ENCODE assay signal across 20 cellular contexts in the genomic region with DNA sequence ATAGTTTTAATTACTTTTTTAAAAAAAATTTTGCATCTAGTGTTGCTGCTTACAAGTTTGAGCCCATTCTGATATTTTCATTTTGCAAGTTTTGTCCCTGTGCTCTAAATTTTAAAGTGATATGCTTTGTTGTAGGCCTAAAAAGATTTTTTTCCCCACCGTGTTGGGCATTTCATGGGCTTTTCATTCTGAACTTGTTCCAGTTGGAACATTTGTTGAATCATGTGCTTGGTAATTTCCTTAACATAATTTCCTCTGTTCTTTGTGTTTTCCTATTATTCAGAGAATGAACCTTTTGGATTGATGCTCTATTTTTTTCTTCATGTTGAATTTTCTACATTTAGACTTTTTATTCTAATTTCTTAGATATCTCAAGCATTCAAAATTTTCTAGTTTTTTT.
A peak's percentile ranks its signal among the peaks of the same experiment; 100 is the strongest.
DNase-seq lines count a peak whose midpoint lies in the region; ATAC-seq, FAIRE-seq and TF ChIP-seq lines count a peak whose summit lies in the region.
"Had no signal": no experiment of that assay in that cellular context is flagged by ENCODE, and none has a peak within 500 bp of the region (broad histone marks: within the 10 kb centered on the region; RNA-seq: fewer than 3 reads in every experiment).

No MANE protein-coding gene starts in this region.

- H3K27me3 ChIP-seq in left ventricle myocardium inferior (ENCODE audit: low read depth) (no peaks in the 10 kb centered on the region), right cardiac atrium (ENCODE audit: control insufficient read depth, insufficient read depth) (no peaks in the 10 kb centered on the region), subcutaneous abdominal adipose tissue (ENCODE audit: control insufficient read depth in 5 of 5, insufficient read depth in 4 of 5, low read length in 5 of 5) (no peaks in the 10 kb centered on the region)

- DNase-seq in left ventricle myocardium inferior (no peak), right cardiac atrium (no peak), head of caudate nucleus (no peak), CD14-positive monocyte (ENCODE audit: low spot score) (no peak), NCI-H2171 (lab: John Stamatoyannopoulos, UW) (no peak)
- DNase-seq: 8988T; ACHN; Calu3; CD4-positive, alpha-beta T cell; DMS 273 treated with DMSO at 0.1 percent for 48 hours; GM23248 had no signal

- peaks cover 0 to 4% (median 2%) of the 10 kb centered on the region in 7 donors for H3K9me3 Mint-ChIP-seq in CD14-positive monocyte
- H3K9me3 Mint-ChIP-seq: CD4-positive, alpha-beta T cell had no signal

- H3K27ac ChIP-seq in left ventricle myocardium inferior (replicated peaks) (peak overlapping the region; percentile 69), right cardiac atrium (ENCODE audit: low read length) (no peak overlapping the region), mesodermal cell (ENCODE audit: low read depth, low read length, severe bottlenecking) (peak overlapping the region; percentile 52), subcutaneous abdominal adipose tissue (ENCODE audit: low read depth, low read length) (peak overlapping the region; percentile 48)
- H3K27ac ChIP-seq: BLaER1 treated with 17β-estradiol and CSF1 and Interleukin-3, amounts not matched to agents 10 nM and 100 nM; GM23248; HL-60 had no signal

- peaks cover 0 to 1% (median 0%) of the 10 kb centered on the region in 3 donors for H3K27me3 Mint-ChIP-seq in CD14-positive monocyte (ENCODE audit: low read depth in 3 of 3)
- H3K27me3 Mint-ChIP-seq: CD4-positive, alpha-beta T cell had no signal

- H3K36me3 ChIP-seq in left ventricle myocardium inferior (no peaks in the 10 kb centered on the region), mesodermal cell (ENCODE audit: control insufficient read depth, insufficient read depth, low read length) (no peaks in the 10 kb centered on the region), subcutaneous abdominal adipose tissue (ENCODE audit: control insufficient read depth in 5 of 5, insufficient read depth in 5 of 5, low read length in 5 of 5) (no peaks in the 10 kb centered on the region)
- H3K36me3 ChIP-seq: BLaER1 treated with 17β-estradiol and CSF1 and Interleukin-3, amounts not matched to agents 10 nM and 100 nM had no signal

- peak; percentile 15 for FAIRE-seq in endometrium (lab: Jason Lieb, UNC)
- FAIRE-seq: GM12878, GM18507, H54 had no signal

- H3K4me1 Mint-ChIP-seq in CD14-positive monocyte, result peaks cover 9% of the 10 kb centered on the region

- H3K4me3 ChIP-seq in left ventricle myocardium inferior (no peak overlapping the region), right cardiac atrium (ENCODE audit: low read length) (no peak overlapping the region), mesodermal cell (ENCODE audit: extremely low read depth, insufficient read depth, low read length, poor library complexity, severe bottlenecking) (no peak overlapping the region), subcutaneous abdominal adipose tissue (ENCODE audit: low read depth in 1 of 5, low read length in 5 of 5) (no peak overlapping the region)
- H3K4me3 ChIP-seq: BLaER1 treated with 17β-estradiol and CSF1 and Interleukin-3, amounts not matched to agents 10 nM and 100 nM; GM12878; GM23248 had no signal

- H3K9ac ChIP-seq in subcutaneous abdominal adipose tissue (ENCODE audit: low read length in 5 of 5), result no peak overlapping the region
- H3K9ac ChIP-seq: BLaER1 treated with 17β-estradiol and CSF1 and Interleukin-3, amounts not matched to agents 10 nM and 100 nM; GM23248 had no signal

- H3K9me3 ChIP-seq in left ventricle myocardium inferior (replicated peaks) (peaks cover 7% of the 10 kb centered on the region), right cardiac atrium (ENCODE audit: control insufficient read depth, low read length) (no peaks in the 10 kb centered on the region), mesodermal cell (ENCODE audit: control insufficient read depth, low read length) (no peaks in the 10 kb centered on the region), subcutaneous abdominal adipose tissue (ENCODE audit: control insufficient read depth in 5 of 5, low read length in 5 of 5) (no peaks in the 10 kb centered on the region)

- no peak overlapping the region for H3K27ac Mint-ChIP-seq in CD14-positive monocyte
- H3K27ac Mint-ChIP-seq: CD4-positive, alpha-beta T cell had no signal

- H3K4me3 Mint-ChIP-seq in CD14-positive monocyte, result no peak overlapping the region
- H3K4me3 Mint-ChIP-seq: CD4-positive, alpha-beta T cell had no signal

- no peak for TF ChIP-seq CTCF in left ventricle myocardium inferior (IDR thresholded peaks at IDR 0.05; ENCODE audit: borderline replicate concordance)
- TF ChIP-seq CTCF in CD14-positive monocyte (IDR thresholded peaks at IDR 0.05), result no peak

- WGBS in right cardiac atrium, result 34% methylated on average over 1 of the region's 1 CpG
- WGBS in mesodermal cell (ENCODE audit: insufficient coverage in 2 of 2), 2 experiments, result no CpG with 5 or more reads among the region's 1 CpG

- intact Hi-C loops in left ventricle myocardium inferior (cut with micrococcal nuclease) (no loop called here), right cardiac atrium (cut with DNase I) (no loop called here), head of caudate nucleus (cut with DNase I) (no loop called here), CD14-positive monocyte (cut with micrococcal nuclease) (no loop called here)

- ATAC-seq in right cardiac atrium, result no peak
- ATAC-seq: HCT116 had no signal

- H3K4me1 ChIP-seq in left ventricle myocardium inferior (peaks cover 37% of the 10 kb centered on the region), right cardiac atrium (ENCODE audit: control insufficient read depth, insufficient read depth, low read length) (no peaks in the 10 kb centered on the region), mesodermal cell (ENCODE audit: control insufficient read depth, insufficient read depth, low read length, poor library complexity, severe bottlenecking) (no peaks in the 10 kb centered on the region), subcutaneous abdominal adipose tissue (ENCODE audit: control insufficient read depth in 5 of 5, insufficient read depth in 5 of 5, low read length in 5 of 5) (peaks cover 0 to 31% (median 18%) of the 10 kb centered on the region in 5 donors)

- H3K36me3 Mint-ChIP-seq in CD14-positive monocyte, result no peaks in the 10 kb centered on the region
